In genomic region chr3:128490650-128491070, GRCh38 we compare ENCODE assay signal across 1 cellular context.
TF ChIP-seq lines count a peak whose summit lies in the region.

No MANE protein-coding gene starts in this region.

TF ChIP-seq in K562, 482 proteins besides CTCF, POLR2A, EP300 and RAD21 (continued from another document):
- TF ChIP-seq ZBTB26 (CRISPR knock-in tag; IDR thresholded peaks at IDR 0.05) (no peak), DDX20 (tag; IDR thresholded peaks at IDR 0.05; ENCODE audit: low read depth) (no peak), TAF9B (IDR thresholded peaks at IDR 0.05; ENCODE audit: partially characterized antibody) (no peak), NR2C1 (IDR thresholded peaks at IDR 0.05) (no peak), NR2C1 (tag; IDR thresholded peaks at IDR 0.05) (no peak), POLR2H (tag; IDR thresholded peaks at IDR 0.05; ENCODE audit: low read depth) (no peak), UBTF (IDR thresholded peaks at IDR 0.05; ENCODE audit: borderline replicate concordance in 1 of 2, low read depth in 2 of 2, low read length in 2 of 2) (peak in 1 of 2 experiments; percentile 70; a peak in 1 of 4 replicates), CHD1 (IDR thresholded peaks at IDR 0.05; ENCODE audit: low read length) (peak; percentile 20), ZNF76 (CRISPR knock-in tag; IDR thresholded peaks at IDR 0.05; ENCODE audit: borderline replicate concordance) (no peak), XRCC4 (IDR thresholded peaks at IDR 0.05; ENCODE audit: extremely low read depth, insufficient read depth, insufficient read length) (no peak)
